Comparison of ENCODE assay signal across 11 cellular contexts in the genomic region with DNA sequence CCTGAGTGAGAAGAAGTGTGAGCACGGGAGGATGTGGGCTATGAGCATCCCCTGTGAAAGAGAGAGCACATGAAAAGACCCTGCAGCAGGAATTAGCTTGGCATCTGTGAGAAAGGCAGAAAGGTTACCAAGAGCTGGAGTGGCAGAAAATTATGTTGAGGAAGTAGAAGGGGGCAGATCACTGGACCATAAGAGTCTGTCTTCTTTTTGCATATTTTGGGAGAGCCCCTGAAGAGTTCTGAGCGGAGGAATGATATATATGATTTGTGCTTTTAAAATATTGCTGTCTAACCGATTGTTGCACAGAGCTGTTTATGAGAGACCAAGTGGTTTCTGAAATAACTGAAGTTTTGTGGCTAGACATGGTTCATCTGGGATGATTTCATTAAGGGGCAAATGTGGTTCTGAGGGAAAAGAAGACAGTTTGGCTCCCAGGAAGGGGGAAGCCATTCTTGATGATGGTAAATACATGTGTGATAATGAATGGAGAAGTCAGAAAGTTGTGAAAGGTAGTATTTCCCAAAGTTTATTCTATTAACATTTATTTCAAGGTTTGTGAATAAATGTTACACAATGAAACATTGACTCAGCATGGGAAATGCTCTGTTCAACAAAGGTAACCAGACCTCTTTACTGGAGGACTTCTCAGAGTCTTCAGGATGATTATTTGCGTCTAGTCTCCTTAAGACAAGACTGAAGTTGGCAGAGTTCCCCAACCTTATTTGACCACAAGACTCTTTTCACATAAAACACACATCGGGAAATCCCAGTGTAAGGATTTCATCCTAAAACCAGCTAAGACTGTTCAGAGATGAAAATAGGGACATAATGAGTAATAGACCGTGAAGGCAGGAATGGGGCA. TPM values are rescaled to one million over a fixed set of nuclear protein-coding genes. Genes with fewer than 3 reads are reported as not detected.
DNase-seq lines count a peak whose midpoint lies in the region; ATAC-seq and TF ChIP-seq lines count a peak whose summit lies in the region.
"Had no signal": no experiment of that assay in that cellular context is flagged by ENCODE, and none has a peak within 500 bp of the region (broad histone marks: within the 10 kb centered on the region; RNA-seq: fewer than 3 reads in every experiment).

No MANE protein-coding gene starts in this region.

- TF ChIP-seq POLR2A in NB4 (IDR thresholded peaks at IDR 0.05; ENCODE audit: extremely low read depth, insufficient read length) = no peak

- no peak for DNase-seq in stimulated activated naive CD8-positive, alpha-beta T cell treated with anti-CD3 and anti-CD28 coated beads, Interleukin-15, amount 100 ng/mL, for 72 hours
- DNase-seq in NB4 (ENCODE audit: low read depth) (peak; percentile 95), choroid plexus epithelial cell (ENCODE audit: low read depth) (peak; percentile 65), DMS53 (lab: John Stamatoyannopoulos, UW) (no peak), OCI-M2 (lab: John Stamatoyannopoulos, UW; ENCODE audit: unreplicated experiment) (no peak), cerebellum (ENCODE audit: low spot score) (no peak)
- DNase-seq: NCI-H82, T-helper 2 cell had no signal

- peaks cover 61% of the 10 kb centered on the region for H3K4me1 Mint-ChIP-seq in stimulated activated naive CD8-positive, alpha-beta T cell treated with anti-CD3 and anti-CD28 coated beads, Interleukin-15, Interleukin-2, amounts not matched to agents 100 ng/mL and 50 ng/mL, for 24 hours (ENCODE audit: low read depth)
- H3K4me1 Mint-ChIP-seq in stimulated activated naive CD8-positive, alpha-beta T cell treated with anti-CD3 and anti-CD28 coated beads, Interleukin-15, amount 100 ng/mL, for 72 hours = peaks cover 50% of the 10 kb centered on the region

- H3K4me3 ChIP-seq in NB4 (ENCODE audit: low read depth, low read length) = peak overlapping the region; percentile 42
- no peak overlapping the region for H3K4me3 ChIP-seq in choroid plexus epithelial cell (ENCODE audit: low read depth, low read length)
- H3K4me3 ChIP-seq: A549 had no signal

- no peaks in the 10 kb centered on the region for H3K9me3 Mint-ChIP-seq in stimulated activated naive CD8-positive, alpha-beta T cell treated with anti-CD3 and anti-CD28 coated beads, Interleukin-15, Interleukin-2, amounts not matched to agents 100 ng/mL and 50 ng/mL, for 24 hours
- H3K9me3 Mint-ChIP-seq in stimulated activated naive CD8-positive, alpha-beta T cell treated with anti-CD3 and anti-CD28 coated beads, Interleukin-15, amount 100 ng/mL, for 72 hours = no peaks in the 10 kb centered on the region

- peak overlapping the region; percentile 50 for H3K27ac Mint-ChIP-seq in stimulated activated naive CD8-positive, alpha-beta T cell treated with anti-CD3 and anti-CD28 coated beads, Interleukin-15, Interleukin-2, amounts not matched to agents 100 ng/mL and 50 ng/mL, for 24 hours
- H3K27ac Mint-ChIP-seq in stimulated activated naive CD8-positive, alpha-beta T cell treated with anti-CD3 and anti-CD28 coated beads, Interleukin-15, amount 100 ng/mL, for 72 hours = no peak overlapping the region

- TF ChIP-seq CTCF in NB4 (IDR thresholded peaks at IDR 0.05; ENCODE audit: low read depth, low read length) (no peak), choroid plexus epithelial cell (conservative IDR thresholded peaks at IDR 0.05; ENCODE audit: low read depth, low read length) (no peak)

- no peaks in the 10 kb centered on the region for H3K36me3 Mint-ChIP-seq in stimulated activated naive CD8-positive, alpha-beta T cell treated with anti-CD3 and anti-CD28 coated beads, Interleukin-15, Interleukin-2, amounts not matched to agents 100 ng/mL and 50 ng/mL, for 24 hours (ENCODE audit: low read depth)

- no peak for ATAC-seq in stimulated activated naive CD8-positive, alpha-beta T cell treated with anti-CD3 and anti-CD28 coated beads, Interleukin-15, amount 100 ng/mL, for 72 hours
- no peak for ATAC-seq in SK-N-SH treated with all-trans-retinoic acid at 6 μM for 48 hours
- ATAC-seq: A549 had no signal

- peaks cover 26% of the 10 kb centered on the region for H3K27me3 Mint-ChIP-seq in stimulated activated naive CD8-positive, alpha-beta T cell treated with anti-CD3 and anti-CD28 coated beads, Interleukin-15, Interleukin-2, amounts not matched to agents 100 ng/mL and 50 ng/mL, for 24 hours
- H3K27me3 Mint-ChIP-seq in stimulated activated naive CD8-positive, alpha-beta T cell treated with anti-CD3 and anti-CD28 coated beads, Interleukin-15, amount 100 ng/mL, for 72 hours = peaks cover 41% of the 10 kb centered on the region

- H3K4me3 Mint-ChIP-seq in stimulated activated naive CD8-positive, alpha-beta T cell treated with anti-CD3 and anti-CD28 coated beads, Interleukin-15, Interleukin-2, amounts not matched to agents 100 ng/mL and 50 ng/mL, for 24 hours = no peak overlapping the region
- peak overlapping the region in 1 of 2 donors; percentile 31 for H3K4me3 Mint-ChIP-seq in stimulated activated naive CD8-positive, alpha-beta T cell treated with anti-CD3 and anti-CD28 coated beads, Interleukin-15, amount 100 ng/mL, for 72 hours

TF ChIP-seq in SK-N-SH treated with all-trans-retinoic acid at 6 μM for 48 hours, 23 proteins besides CTCF, POLR2A, EP300 and RAD21:
- TF ChIP-seq BACH2 (CRISPR knock-in tag; IDR thresholded peaks at IDR 0.05; ENCODE audit: borderline replicate concordance) (no peak), PPARA (CRISPR knock-in tag; IDR thresholded peaks at IDR 0.05; ENCODE audit: borderline replicate concordance) (no peak), OSR1 (CRISPR knock-in tag; IDR thresholded peaks at IDR 0.05) (no peak), ISL1 (CRISPR knock-in tag; IDR thresholded peaks at IDR 0.05) (no peak), ZNF70 (CRISPR knock-in tag; IDR thresholded peaks at IDR 0.05) (no peak), ZNF8 (CRISPR knock-in tag; IDR thresholded peaks at IDR 0.05) (no peak), CSDC2 (CRISPR knock-in tag; IDR thresholded peaks at IDR 0.05) (no peak), ESRRG (CRISPR knock-in tag; IDR thresholded peaks at IDR 0.05) (no peak), ARNTL (CRISPR knock-in tag; IDR thresholded peaks at IDR 0.05; ENCODE audit: borderline replicate concordance, low read depth) (no peak)
- TF ChIP-seq, protein P1, sequence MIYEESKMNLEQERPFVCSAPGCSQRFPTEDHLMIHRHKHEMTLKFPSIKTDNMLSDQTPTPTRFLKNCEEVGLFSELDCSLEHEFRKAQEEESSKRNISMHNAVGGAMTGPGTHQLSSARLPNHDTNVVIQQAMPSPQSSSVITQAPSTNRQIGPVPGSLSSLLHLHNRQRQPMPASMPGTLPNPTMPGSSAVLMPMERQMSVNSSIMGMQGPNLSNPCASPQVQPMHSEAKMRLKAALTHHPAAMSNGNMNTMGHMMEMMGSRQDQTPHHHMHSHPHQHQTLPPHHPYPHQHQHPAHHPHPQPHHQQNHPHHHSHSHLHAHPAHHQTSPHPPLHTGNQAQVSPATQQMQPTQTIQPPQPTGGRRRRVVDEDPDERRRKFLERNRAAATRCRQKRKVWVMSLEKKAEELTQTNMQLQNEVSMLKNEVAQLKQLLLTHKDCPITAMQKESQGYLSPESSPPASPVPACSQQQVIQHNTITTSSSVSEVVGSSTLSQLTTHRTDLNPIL (CRISPR knock-in tag; IDR thresholded peaks at IDR 0.05; ENCODE audit: low read depth) = no peak
- TF ChIP-seq, protein P2, sequence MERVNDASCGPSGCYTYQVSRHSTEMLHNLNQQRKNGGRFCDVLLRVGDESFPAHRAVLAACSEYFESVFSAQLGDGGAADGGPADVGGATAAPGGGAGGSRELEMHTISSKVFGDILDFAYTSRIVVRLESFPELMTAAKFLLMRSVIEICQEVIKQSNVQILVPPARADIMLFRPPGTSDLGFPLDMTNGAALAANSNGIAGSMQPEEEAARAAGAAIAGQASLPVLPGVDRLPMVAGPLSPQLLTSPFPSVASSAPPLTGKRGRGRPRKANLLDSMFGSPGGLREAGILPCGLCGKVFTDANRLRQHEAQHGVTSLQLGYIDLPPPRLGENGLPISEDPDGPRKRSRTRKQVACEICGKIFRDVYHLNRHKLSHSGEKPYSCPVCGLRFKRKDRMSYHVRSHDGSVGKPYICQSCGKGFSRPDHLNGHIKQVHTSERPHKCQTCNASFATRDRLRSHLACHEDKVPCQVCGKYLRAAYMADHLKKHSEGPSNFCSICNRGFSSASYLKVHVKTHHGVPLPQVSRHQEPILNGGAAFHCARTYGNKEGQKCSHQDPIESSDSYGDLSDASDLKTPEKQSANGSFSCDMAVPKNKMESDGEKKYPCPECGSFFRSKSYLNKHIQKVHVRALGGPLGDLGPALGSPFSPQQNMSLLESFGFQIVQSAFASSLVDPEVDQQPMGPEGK (CRISPR knock-in tag; IDR thresholded peaks at IDR 0.05; ENCODE audit: borderline replicate concordance) = no peak
- TF ChIP-seq, protein P3, sequence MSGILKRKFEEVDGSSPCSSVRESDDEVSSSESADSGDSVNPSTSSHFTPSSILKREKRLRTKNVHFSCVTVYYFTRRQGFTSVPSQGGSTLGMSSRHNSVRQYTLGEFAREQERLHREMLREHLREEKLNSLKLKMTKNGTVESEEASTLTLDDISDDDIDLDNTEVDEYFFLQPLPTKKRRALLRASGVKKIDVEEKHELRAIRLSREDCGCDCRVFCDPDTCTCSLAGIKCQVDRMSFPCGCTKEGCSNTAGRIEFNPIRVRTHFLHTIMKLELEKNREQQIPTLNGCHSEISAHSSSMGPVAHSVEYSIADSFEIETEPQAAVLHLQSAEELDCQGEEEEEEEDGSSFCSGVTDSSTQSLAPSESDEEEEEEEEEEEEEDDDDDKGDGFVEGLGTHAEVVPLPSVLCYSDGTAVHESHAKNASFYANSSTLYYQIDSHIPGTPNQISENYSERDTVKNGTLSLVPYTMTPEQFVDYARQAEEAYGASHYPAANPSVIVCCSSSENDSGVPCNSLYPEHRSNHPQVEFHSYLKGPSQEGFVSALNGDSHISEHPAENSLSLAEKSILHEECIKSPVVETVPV (CRISPR knock-in tag; IDR thresholded peaks at IDR 0.05) = no peak
TF ChIP-seq in SK-N-SH treated with all-trans-retinoic acid at 6 μM for 48 hours: peak in this region for 0.

RNA-seq across cellular contexts. Expression of a gene that starts 31.5 kb away (rescaled TPM):
- total RNA-seq in cerebellum = 1.1 TPM

Comparison
In these comparisons a context has a peak if more than half of its experiments do, and no peak if none do; other contexts are left out.
1. DNase-seq: peak in NB4 (single experiment) and choroid plexus epithelial cell (single experiment); none in stimulated activated naive CD8-positive, alpha-beta T cell treated with anti-CD3 and anti-CD28 coated beads, Interleukin-15, amount 100 ng/mL, for 72 hours (0 of 2), DMS53 (single experiment), OCI-M2 (single experiment) and cerebellum (single experiment).